ENCODE assay signal across 18 cellular contexts in the genomic region with DNA sequence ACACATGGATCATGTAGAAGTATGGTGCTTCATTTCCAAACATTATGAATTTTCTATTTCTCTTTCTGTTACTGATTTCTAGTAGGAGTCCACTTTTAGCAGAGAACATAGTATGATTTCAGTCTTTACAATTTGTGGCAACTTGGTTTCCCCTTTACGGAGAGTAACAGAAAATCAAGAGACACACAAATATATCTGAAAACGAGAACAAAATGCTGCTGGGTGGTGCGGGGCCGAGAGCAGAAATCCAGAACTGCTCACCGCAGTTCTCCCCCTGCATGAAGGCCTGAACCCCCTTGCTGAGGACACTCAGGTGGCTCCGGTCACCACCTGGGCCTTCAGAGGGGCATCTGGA.
DNase-seq lines count a peak whose midpoint lies in the region; ATAC-seq and TF ChIP-seq lines count a peak whose summit lies in the region.
"Had no signal": no experiment of that assay in that cellular context is flagged by ENCODE, and none has a peak within 500 bp of the region (broad histone marks: within the 10 kb centered on the region; RNA-seq: fewer than 3 reads in every experiment).

No MANE protein-coding gene starts in this region.

- DNase-seq in activated naive CD4-positive, alpha-beta T cell (lab: John Stamatoyannopoulos, UW): no peak
- DNase-seq in astrocyte of the spinal cord (ENCODE audit: low read depth, low spot score): no peak
- no peak for DNase-seq in mesothelial cell of epicardium (ENCODE audit: low spot score in 2 of 2, unreplicated experiment in 2 of 2)
- DNase-seq in pons (ENCODE audit: low spot score): no peak
- no peak for DNase-seq in activated T-cell treated with anti-CD3 and anti-CD28 coated beads, Interleukin-2, amount 50 U/mL, for 48 hours
- no peak for DNase-seq in ACHN
- DNase-seq: activated CD8-positive, alpha-beta T cell treated with anti-CD3 and anti-CD28 coated beads, Interleukin-2, amount 10 ng/mL, durations not matched to agents 7 days and 5 days; CD4-positive, CD25-positive, alpha-beta regulatory T cell; foreskin melanocyte; HCEC 1CT; left ventricle myocardium inferior; NCI-H187 treated with DMSO at 0.1 percent for 48 hours; NCI-H446 treated with DMSO at 0.1 percent for 48 hours; psoas muscle; Right ventricle myocardium superior; stimulated activated CD4-positive, alpha-beta T cell treated with anti-CD3 and anti-CD28 coated beads, Interleukin-12 subunit alpha, Interleukin-12 subunit beta, amount 100 ng/mL, for 4 hours had no signal

- TF ChIP-seq CTCF in astrocyte of the spinal cord (IDR thresholded peaks at IDR 0.05; ENCODE audit: low read depth, low read length): no peak
- TF ChIP-seq CTCF in mesothelial cell of epicardium (IDR thresholded peaks at IDR 0.05; ENCODE audit: unreplicated experiment): no peak

- peaks cover 8% of the 10 kb centered on the region for H3K4me1 Mint-ChIP-seq in activated naive CD4-positive, alpha-beta T cell treated with anti-CD3 and anti-CD28 coated beads, Interleukin-2, amount 50 U/mL, for 24 hours
- peaks cover 10% of the 10 kb centered on the region for H3K4me1 Mint-ChIP-seq in mesothelial cell of epicardium
- H3K4me1 Mint-ChIP-seq in stimulated activated memory B cell treated with anti-CD40 and anti-IgM and Interleukin-4, amounts not matched to agents 10 μg/mL and 1 μg/mL and 100 μg/mL, for 72 hours: no peaks in the 10 kb centered on the region

- peak overlapping the region; percentile 23 for H3K4me3 Mint-ChIP-seq in activated naive CD4-positive, alpha-beta T cell treated with anti-CD3 and anti-CD28 coated beads, Interleukin-2, amount 50 U/mL, for 24 hours
- H3K4me3 Mint-ChIP-seq in mesothelial cell of epicardium: peak overlapping the region; percentile 60
- H3K4me3 Mint-ChIP-seq in stimulated activated memory B cell treated with anti-CD40 and anti-IgM and Interleukin-4, amounts not matched to agents 10 μg/mL and 1 μg/mL and 100 μg/mL, for 72 hours: no peak overlapping the region
- H3K4me3 Mint-ChIP-seq: activated CD8-positive, alpha-beta T cell treated with anti-CD3 and anti-CD28 coated beads, Interleukin-2, amount 10 ng/mL, durations not matched to agents 7 days and 5 days; CD4-positive, CD25-positive, alpha-beta regulatory T cell had no signal

- peak; percentile 8 for ATAC-seq in stimulated activated memory B cell treated with anti-CD40 and anti-IgM and Interleukin-4, amounts not matched to agents 10 μg/mL and 1 μg/mL and 100 μg/mL, for 72 hours
- ATAC-seq: psoas muscle had no signal

- H3K4me3 ChIP-seq in astrocyte of the spinal cord (ENCODE audit: low read depth, low read length): peak overlapping the region; percentile 35

- in situ Hi-C loops in astrocyte of the spinal cord (cut with HindIII; ENCODE audit: low sequenced_read_pairs): no loop called here
- in situ Hi-C loops in ACHN (cut with HindIII; ENCODE audit: low pct_ligation_motif_present, low pct_unique_long_range_greater_than_20kb, low sequenced_read_pairs): no loop called here

- peaks cover 47% of the 10 kb centered on the region for H3K27me3 Mint-ChIP-seq in activated naive CD4-positive, alpha-beta T cell treated with anti-CD3 and anti-CD28 coated beads, Interleukin-2, amount 50 U/mL, for 24 hours
- peaks cover 78% of the 10 kb centered on the region for H3K27me3 Mint-ChIP-seq in mesothelial cell of epicardium (ENCODE audit: low read depth)
- H3K27me3 Mint-ChIP-seq in stimulated activated memory B cell treated with anti-CD40 and anti-IgM and Interleukin-4, amounts not matched to agents 10 μg/mL and 1 μg/mL and 100 μg/mL, for 72 hours: peaks cover 30% of the 10 kb centered on the region

- no peaks in the 10 kb centered on the region for H3K9me3 Mint-ChIP-seq in activated naive CD4-positive, alpha-beta T cell treated with anti-CD3 and anti-CD28 coated beads, Interleukin-2, amount 50 U/mL, for 24 hours
- no peaks in the 10 kb centered on the region for H3K9me3 Mint-ChIP-seq in mesothelial cell of epicardium
- H3K9me3 Mint-ChIP-seq in stimulated activated memory B cell treated with anti-CD40 and anti-IgM and Interleukin-4, amounts not matched to agents 10 μg/mL and 1 μg/mL and 100 μg/mL, for 72 hours: peaks cover 4% of the 10 kb centered on the region

- peaks cover 2% of the 10 kb centered on the region for H3K36me3 Mint-ChIP-seq in activated naive CD4-positive, alpha-beta T cell treated with anti-CD3 and anti-CD28 coated beads, Interleukin-2, amount 50 U/mL, for 24 hours
- no peaks in the 10 kb centered on the region for H3K36me3 Mint-ChIP-seq in mesothelial cell of epicardium
- no peaks in the 10 kb centered on the region for H3K36me3 Mint-ChIP-seq in stimulated activated memory B cell treated with anti-CD40 and anti-IgM and Interleukin-4, amounts not matched to agents 10 μg/mL and 1 μg/mL and 100 μg/mL, for 72 hours
- H3K36me3 Mint-ChIP-seq: CD4-positive, CD25-positive, alpha-beta regulatory T cell had no signal

- H3K27ac Mint-ChIP-seq in activated naive CD4-positive, alpha-beta T cell treated with anti-CD3 and anti-CD28 coated beads, Interleukin-2, amount 50 U/mL, for 24 hours: no peak overlapping the region
- no peak overlapping the region for H3K27ac Mint-ChIP-seq in mesothelial cell of epicardium
- no peak overlapping the region for H3K27ac Mint-ChIP-seq in stimulated activated memory B cell treated with anti-CD40 and anti-IgM and Interleukin-4, amounts not matched to agents 10 μg/mL and 1 μg/mL and 100 μg/mL, for 72 hours
- H3K27ac Mint-ChIP-seq: activated CD8-positive, alpha-beta T cell treated with anti-CD3 and anti-CD28 coated beads, Interleukin-2, amount 10 ng/mL, durations not matched to agents 7 days and 5 days; CD4-positive, CD25-positive, alpha-beta regulatory T cell had no signal
